19 cellular contexts compared by ENCODE assay signal in genomic region chr1:162840256-162840839, GRCh38. TPM values are rescaled to one million over a fixed set of nuclear protein-coding genes. Genes with fewer than 3 reads are reported as not detected.
"Had no signal": no experiment of that assay in that cellular context is flagged by ENCODE, and none has a peak within 500 bp of the region (broad histone marks: within the 10 kb centered on the region; RNA-seq: fewer than 3 reads in every experiment).

No MANE protein-coding gene starts in this region.

- ATAC-seq: activated CD4-positive, CD25-positive, alpha-beta regulatory T cell treated with anti-CD3 and anti-CD28 coated beads, Interleukin-2, amount 50 U/mL, for 24 hours; left ventricle myocardium superior; natural killer cell had no signal

- H3K36me3 ChIP-seq: tibial artery had no signal

- FAIRE-seq: kidney, small intestine, urothelium cell line had no signal

- H3K27ac ChIP-seq: epithelial cell of prostate, tibial artery had no signal

- DNase-seq: activated naive CD4-positive, alpha-beta T cell; activated naive CD8-positive, alpha-beta T cell treated with anti-CD3 and anti-CD28 coated beads, Interleukin-2, amount 10 ng/mL, durations not matched to agents 7 days and 5 days; activated T-cell treated with anti-CD3 and anti-CD28 coated beads for 4 hours; cerebellar nuclear complex; dermis blood vessel endothelial cell; hippocampal formation; kidney; left ventricle myocardium superior; natural killer cell; posterior cingulate gyrus; small intestine; stimulated activated CD4-positive, alpha-beta T cell treated with anti-CD3 and anti-CD28 coated beads, Interleukin-4, amount 100 ng/mL, for 24 hours; stimulated activated naive CD4-positive, alpha-beta T cell; tibial artery had no signal

- H3K4me1 ChIP-seq: tibial artery had no signal

- H3K4me3 ChIP-seq: tibial artery had no signal

RNA-seq across cellular contexts. Expression of gene CCDC190, which starts 20.6 kb away (rescaled TPM):
- total RNA-seq: activated CD8-positive, alpha-beta memory T cell treated with anti-CD3 and anti-CD28 coated beads for 36 hours; activated naive CD8-positive, alpha-beta T cell treated with anti-CD3 and anti-CD28 coated beads, Interleukin-2, amount 10 ng/mL, durations not matched to agents 7 days and 5 days; dermis blood vessel endothelial cell; natural killer cell; subcutaneous adipose tissue had no signal
- polyA plus RNA-seq: small intestine had no signal
